Comparison of ENCODE assay signal across 3 cellular contexts in genomic region chr10:96545558-96545957, GRCh38. TPM values are rescaled to one million over a fixed set of nuclear protein-coding genes. Genes with fewer than 3 reads are reported as not detected.
"Had no signal": no experiment of that assay in that cellular context is flagged by ENCODE, and none has a peak within 500 bp of the region (broad histone marks: within the 10 kb centered on the region; RNA-seq: fewer than 3 reads in every experiment).

No MANE protein-coding gene starts in this region.

RNA-seq across cellular contexts. Expression of gene TLL2, which starts 31.8 kb away (rescaled TPM):
- total RNA-seq: osteocyte, subcutaneous adipose tissue, thoracic aorta had no signal
